In genomic region chr1:184567016-184567415, GRCh38 we compare ENCODE assay signal across 16 cellular contexts.
DNase-seq lines count a peak whose midpoint lies in the region; ATAC-seq and TF ChIP-seq lines count a peak whose summit lies in the region.
"Had no signal": no experiment of that assay in that cellular context is flagged by ENCODE, and none has a peak within 500 bp of the region (broad histone marks: within the 10 kb centered on the region; RNA-seq: fewer than 3 reads in every experiment).

No MANE protein-coding gene starts in this region.

- H3K4me2 ChIP-seq in Loucy (ENCODE audit: low read depth, low read length, poor library complexity, severe bottlenecking) (peak overlapping the region; percentile 37), trophoblast cell (ENCODE audit: low read length) (no peak overlapping the region)
- H3K4me2 ChIP-seq: PC-9 had no signal

- no peak overlapping the region for H3K4me3 ChIP-seq in Loucy (ENCODE audit: low read length, poor library complexity, severe bottlenecking)
- H3K4me3 ChIP-seq in trophoblast cell (ENCODE audit: low read depth, low read length) = no peak overlapping the region
- no peak overlapping the region for H3K4me3 ChIP-seq in H7 (ENCODE audit: insufficient read depth, low read depth, low read length)
- H3K4me3 ChIP-seq: PC-9, SJSA1 had no signal

- H3K9me2 ChIP-seq in Loucy (replicated peaks; ENCODE audit: low read depth, low read length) = no peaks in the 10 kb centered on the region

- no peaks in the 10 kb centered on the region for H3F3A ChIP-seq in Loucy (ENCODE audit: low read depth)

- no peaks in the 10 kb centered on the region for H3K79me1 ChIP-seq in trophoblast cell (ENCODE audit: low read length)

- DNase-seq in ELF-1 (ENCODE audit: low read depth, low spot score) = peak; percentile 39
- peak; percentile 10 for DNase-seq in astrocyte of the hippocampus (ENCODE audit: low read depth, low spot score)
- peak; percentile 93 to 95 for DNase-seq in trophoblast cell
- no peak for DNase-seq in H7
- no peak for DNase-seq in NCI-H524 (lab: John Stamatoyannopoulos, UW)
- DNase-seq: C1 segment of cervical spinal cord, DMS79, HCEC 1CT, NCI-H1048, NCI-H1436, NCI-H1930, NCI-H526 had no signal

- no peak overlapping the region for H3K23ac ChIP-seq in trophoblast cell (ENCODE audit: low read length)

- no peak overlapping the region for H3K18ac ChIP-seq in trophoblast cell (ENCODE audit: low read length)

- no peak overlapping the region for H4K12ac ChIP-seq in trophoblast cell (ENCODE audit: low read depth, low read length)

- H3K27ac ChIP-seq in trophoblast cell (ENCODE audit: low read depth, low read length) = peak overlapping the region; percentile 55
- H3K27ac ChIP-seq: PC-9, SJSA1 had no signal

- H4K20me1 ChIP-seq in Loucy (ENCODE audit: insufficient read depth, low read length, poor library complexity, severe bottlenecking) = no peaks in the 10 kb centered on the region

- no peak overlapping the region for H4K91ac ChIP-seq in trophoblast cell (ENCODE audit: low read depth, low read length)

- no peak overlapping the region for H2BK120ac ChIP-seq in trophoblast cell (ENCODE audit: insufficient read depth, low read length, poor library complexity)

- H3K9me3 ChIP-seq in Loucy (ENCODE audit: insufficient read depth, low read depth, low read length) = no peaks in the 10 kb centered on the region
- no peaks in the 10 kb centered on the region for H3K9me3 ChIP-seq in trophoblast cell (ENCODE audit: insufficient read depth, low read depth, low read length)
- H3K9me3 ChIP-seq: SJSA1 had no signal

- H2BK5ac ChIP-seq in trophoblast cell (ENCODE audit: low read depth, low read length, poor library complexity) = peak overlapping the region; percentile 2

- H2BK12ac ChIP-seq in trophoblast cell (ENCODE audit: low read length) = no peak overlapping the region

- H2AFZ ChIP-seq in Loucy (ENCODE audit: low read length) (no peak overlapping the region), trophoblast cell (ENCODE audit: insufficient read depth, low read length, poor library complexity) (no peak overlapping the region)
- H2AFZ ChIP-seq: PC-9 had no signal

- H3K4ac ChIP-seq in trophoblast cell (ENCODE audit: low read depth, low read length) = no peak overlapping the region

- peaks cover 24% of the 10 kb centered on the region for H3K4me1 ChIP-seq in Loucy (ENCODE audit: insufficient read depth, low read length, poor library complexity, severe bottlenecking)
- peaks cover 15 to 19% of the 10 kb centered on the region in 2 experiments for H3K4me1 ChIP-seq in trophoblast cell (ENCODE audit: control insufficient read depth in 1 of 2, insufficient read depth in 2 of 2, low read length in 2 of 2)

- H3K9ac ChIP-seq in Loucy (ENCODE audit: low read depth, low read length, poor library complexity, severe bottlenecking) = no peak overlapping the region
- no peak overlapping the region for H3K9ac ChIP-seq in trophoblast cell (ENCODE audit: low read length)

- H3K14ac ChIP-seq in trophoblast cell (ENCODE audit: low read length) = no peak overlapping the region

- H4K8ac ChIP-seq in trophoblast cell (ENCODE audit: low read depth, low read length) = no peak overlapping the region

- no peak for ATAC-seq in SK-N-SH treated with all-trans-retinoic acid at 6 μM for 48 hours

- no peak for TF ChIP-seq CTCF in Loucy (conservative IDR thresholded peaks at IDR 0.05; ENCODE audit: low read length)

- H3K36me3 ChIP-seq in Loucy (ENCODE audit: insufficient read depth, low read length) = no peaks in the 10 kb centered on the region
- H3K36me3 ChIP-seq in trophoblast cell (ENCODE audit: control insufficient read depth in 1 of 2, insufficient read depth in 2 of 2, low read length in 2 of 2) = no peaks in the 10 kb centered on the region
- H3K36me3 ChIP-seq in H7 (replicated peaks; ENCODE audit: control insufficient read depth, insufficient read depth, low read length) = no peaks in the 10 kb centered on the region
- H3K36me3 ChIP-seq: SJSA1 had no signal

- H3K27me3 ChIP-seq in Loucy (ENCODE audit: insufficient read depth, low read length, poor library complexity, severe bottlenecking) (no peaks in the 10 kb centered on the region), trophoblast cell (ENCODE audit: insufficient read depth, low read length) (no peaks in the 10 kb centered on the region), H7 (ENCODE audit: control insufficient read depth, insufficient read depth, low read length) (no peaks in the 10 kb centered on the region)
- H3K27me3 ChIP-seq: SJSA1 had no signal

- no peak overlapping the region for H2AK5ac ChIP-seq in trophoblast cell (ENCODE audit: low read length)

- WGBS in trophoblast cell (ENCODE audit: extremely low coverage, insufficient coverage, insufficient read length) = no CpG with 5 or more reads among the region's 1 CpG

- no peaks in the 10 kb centered on the region for H3K79me2 ChIP-seq in Loucy (ENCODE audit: insufficient read depth, low read length)
- H3K79me2 ChIP-seq in trophoblast cell (ENCODE audit: control insufficient read depth, insufficient read depth, low read length, poor library complexity) = peaks cover 5% of the 10 kb centered on the region

TF ChIP-seq in SK-N-SH treated with all-trans-retinoic acid at 6 μM for 48 hours, 23 proteins besides CTCF, POLR2A, EP300 and RAD21:
- no peak for TF ChIP-seq SNAI2 (CRISPR knock-in tag; IDR thresholded peaks at IDR 0.05)
- no peak for TF ChIP-seq ZFP30 (CRISPR knock-in tag; IDR thresholded peaks at IDR 0.05)
- TF ChIP-seq ESRRG (CRISPR knock-in tag; IDR thresholded peaks at IDR 0.05) = no peak
- TF ChIP-seq ZFP3 (CRISPR knock-in tag; IDR thresholded peaks at IDR 0.05) = no peak
- TF ChIP-seq, protein P1, sequence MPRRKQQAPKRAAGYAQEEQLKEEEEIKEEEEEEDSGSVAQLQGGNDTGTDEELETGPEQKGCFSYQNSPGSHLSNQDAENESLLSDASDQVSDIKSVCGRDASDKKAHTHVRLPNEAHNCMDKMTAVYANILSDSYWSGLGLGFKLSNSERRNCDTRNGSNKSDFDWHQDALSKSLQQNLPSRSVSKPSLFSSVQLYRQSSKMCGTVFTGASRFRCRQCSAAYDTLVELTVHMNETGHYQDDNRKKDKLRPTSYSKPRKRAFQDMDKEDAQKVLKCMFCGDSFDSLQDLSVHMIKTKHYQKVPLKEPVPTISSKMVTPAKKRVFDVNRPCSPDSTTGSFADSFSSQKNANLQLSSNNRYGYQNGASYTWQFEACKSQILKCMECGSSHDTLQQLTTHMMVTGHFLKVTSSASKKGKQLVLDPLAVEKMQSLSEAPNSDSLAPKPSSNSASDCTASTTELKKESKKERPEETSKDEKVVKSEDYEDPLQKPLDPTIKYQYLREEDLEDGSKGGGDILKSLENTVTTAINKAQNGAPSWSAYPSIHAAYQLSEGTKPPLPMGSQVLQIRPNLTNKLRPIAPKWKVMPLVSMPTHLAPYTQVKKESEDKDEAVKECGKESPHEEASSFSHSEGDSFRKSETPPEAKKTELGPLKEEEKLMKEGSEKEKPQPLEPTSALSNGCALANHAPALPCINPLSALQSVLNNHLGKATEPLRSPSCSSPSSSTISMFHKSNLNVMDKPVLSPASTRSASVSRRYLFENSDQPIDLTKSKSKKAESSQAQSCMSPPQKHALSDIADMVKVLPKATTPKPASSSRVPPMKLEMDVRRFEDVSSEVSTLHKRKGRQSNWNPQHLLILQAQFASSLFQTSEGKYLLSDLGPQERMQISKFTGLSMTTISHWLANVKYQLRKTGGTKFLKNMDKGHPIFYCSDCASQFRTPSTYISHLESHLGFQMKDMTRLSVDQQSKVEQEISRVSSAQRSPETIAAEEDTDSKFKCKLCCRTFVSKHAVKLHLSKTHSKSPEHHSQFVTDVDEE (CRISPR knock-in tag; IDR thresholded peaks at IDR 0.05) = no peak
- no peak for TF ChIP-seq CREB5 (CRISPR knock-in tag; IDR thresholded peaks at IDR 0.05; ENCODE audit: low read depth)
- TF ChIP-seq ZNF70 (CRISPR knock-in tag; IDR thresholded peaks at IDR 0.05) = no peak
- no peak for TF ChIP-seq BACH2 (CRISPR knock-in tag; IDR thresholded peaks at IDR 0.05; ENCODE audit: borderline replicate concordance)
- no peak for TF ChIP-seq TOX (CRISPR knock-in tag; IDR thresholded peaks at IDR 0.05; ENCODE audit: borderline replicate concordance)
- no peak for TF ChIP-seq POU6F1 (CRISPR knock-in tag; IDR thresholded peaks at IDR 0.05; ENCODE audit: borderline replicate concordance, low read depth)
- no peak for TF ChIP-seq ISL1 (CRISPR knock-in tag; IDR thresholded peaks at IDR 0.05)
- no peak for TF ChIP-seq ZC3H10 (CRISPR knock-in tag; IDR thresholded peaks at IDR 0.05)
- TF ChIP-seq GLIS3 (CRISPR knock-in tag; IDR thresholded peaks at IDR 0.05) = no peak
TF ChIP-seq in SK-N-SH treated with all-trans-retinoic acid at 6 μM for 48 hours: peak in this region for 0.

Comparison
In these comparisons a context has a peak if more than half of its experiments do, and no peak if none do; other contexts are left out.
1. DNase-seq: peak in ELF-1 (single experiment), astrocyte of the hippocampus (single experiment) and trophoblast cell (2 of 2); none in H7 (single experiment) and NCI-H524 (0 of 2).